In genomic region chr20:19973920-19974620, GRCh38 we compare ENCODE assay signal across 1 cellular context.
TF ChIP-seq lines count a peak whose summit lies in the region.

No MANE protein-coding gene starts in this region.

TF ChIP-seq in SK-N-SH, 30 proteins besides CTCF, POLR2A, EP300 and RAD21 (continued from another document):
- TF ChIP-seq ZBTB33 (IDR thresholded peaks at IDR 0.05; ENCODE audit: borderline replicate concordance, low read depth) (no peak), NRF1 (IDR thresholded peaks at IDR 0.05; ENCODE audit: low read depth, low read length) (no peak), RCOR1 (IDR thresholded peaks at IDR 0.05; ENCODE audit: low read length) (no peak), RXRA (IDR thresholded peaks at IDR 0.05; ENCODE audit: borderline replicate concordance, low read depth) (no peak), NFIC (IDR thresholded peaks at IDR 0.05; ENCODE audit: borderline replicate concordance) (no peak), FOXM1 (IDR thresholded peaks at IDR 0.05; ENCODE audit: low read depth) (no peak), SIN3A (IDR thresholded peaks at IDR 0.05; ENCODE audit: borderline replicate concordance, low read depth, low read length) (no peak), EZH2phosphoT487 (IDR thresholded peaks at IDR 0.05; ENCODE audit: borderline replicate concordance, low read depth) (no peak), MXI1 (IDR thresholded peaks at IDR 0.05; ENCODE audit: low read depth, low read length) (no peak), RFX5 (IDR thresholded peaks at IDR 0.05; ENCODE audit: low read length) (no peak)
- TF ChIP-seq, protein P1, sequence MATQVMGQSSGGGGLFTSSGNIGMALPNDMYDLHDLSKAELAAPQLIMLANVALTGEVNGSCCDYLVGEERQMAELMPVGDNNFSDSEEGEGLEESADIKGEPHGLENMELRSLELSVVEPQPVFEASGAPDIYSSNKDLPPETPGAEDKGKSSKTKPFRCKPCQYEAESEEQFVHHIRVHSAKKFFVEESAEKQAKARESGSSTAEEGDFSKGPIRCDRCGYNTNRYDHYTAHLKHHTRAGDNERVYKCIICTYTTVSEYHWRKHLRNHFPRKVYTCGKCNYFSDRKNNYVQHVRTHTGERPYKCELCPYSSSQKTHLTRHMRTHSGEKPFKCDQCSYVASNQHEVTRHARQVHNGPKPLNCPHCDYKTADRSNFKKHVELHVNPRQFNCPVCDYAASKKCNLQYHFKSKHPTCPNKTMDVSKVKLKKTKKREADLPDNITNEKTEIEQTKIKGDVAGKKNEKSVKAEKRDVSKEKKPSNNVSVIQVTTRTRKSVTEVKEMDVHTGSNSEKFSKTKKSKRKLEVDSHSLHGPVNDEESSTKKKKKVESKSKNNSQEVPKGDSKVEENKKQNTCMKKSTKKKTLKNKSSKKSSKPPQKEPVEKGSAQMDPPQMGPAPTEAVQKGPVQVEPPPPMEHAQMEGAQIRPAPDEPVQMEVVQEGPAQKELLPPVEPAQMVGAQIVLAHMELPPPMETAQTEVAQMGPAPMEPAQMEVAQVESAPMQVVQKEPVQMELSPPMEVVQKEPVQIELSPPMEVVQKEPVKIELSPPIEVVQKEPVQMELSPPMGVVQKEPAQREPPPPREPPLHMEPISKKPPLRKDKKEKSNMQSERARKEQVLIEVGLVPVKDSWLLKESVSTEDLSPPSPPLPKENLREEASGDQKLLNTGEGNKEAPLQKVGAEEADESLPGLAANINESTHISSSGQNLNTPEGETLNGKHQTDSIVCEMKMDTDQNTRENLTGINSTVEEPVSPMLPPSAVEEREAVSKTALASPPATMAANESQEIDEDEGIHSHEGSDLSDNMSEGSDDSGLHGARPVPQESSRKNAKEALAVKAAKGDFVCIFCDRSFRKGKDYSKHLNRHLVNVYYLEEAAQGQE (IDR thresholded peaks at IDR 0.05; ENCODE audit: low read depth, low read length): no peak
